Comparison of ENCODE assay signal across 27 cellular contexts in genomic region chr16:48075398-48075797, GRCh38.
A peak's percentile ranks its signal among the peaks of the same experiment; 100 is the strongest.
DNase-seq lines count a peak whose midpoint lies in the region; ATAC-seq and TF ChIP-seq lines count a peak whose summit lies in the region.
"Had no signal": no experiment of that assay in that cellular context is flagged by ENCODE, and none has a peak within 500 bp of the region (broad histone marks: within the 10 kb centered on the region; RNA-seq: fewer than 3 reads in every experiment).

No MANE protein-coding gene starts in this region.

- no peaks in the 10 kb centered on the region for H3K79me2 ChIP-seq in PC-3 (ENCODE audit: low read length)

- H3K27me3 Mint-ChIP-seq in WTC11 (ENCODE audit: low read depth), result no peaks in the 10 kb centered on the region

- peak overlapping the region; percentile 59; the same call in 1 of the 2 replicates for H3K9ac ChIP-seq in PC-3 (ENCODE audit: low read length)

- H2AFZ ChIP-seq in PC-3 (ENCODE audit: low read length), result peak overlapping the region; percentile 42; the same call in 1 of the 2 replicates

- CTCF ChIA-PET in PC-3 (lab: Charles Lee), result no interaction called here
- CTCF ChIA-PET in WTC11 (lab: Charles Lee), result interaction anchor here (1.3 kb wide), 1 partner anchor 20 kb away, joined by 5 read pairs; no protein-coding TSS in a partner anchor

- no peaks in the 10 kb centered on the region for H3K27me3 ChIP-seq in PC-3 (ENCODE audit: low read length)
- H3K27me3 ChIP-seq: heart right ventricle, SJCRH30, thyroid gland had no signal

- H3K36me3 ChIP-seq in PC-3 (ENCODE audit: low read depth, low read length), result no peaks in the 10 kb centered on the region
- H3K36me3 ChIP-seq: esophagus squamous epithelium, heart right ventricle, SJCRH30, thyroid gland had no signal

- H3K4me1 ChIP-seq in PC-3 (ENCODE audit: insufficient read depth, low read length), result peaks cover 22% of the 10 kb centered on the region
- H3K4me1 ChIP-seq: esophagus squamous epithelium, heart right ventricle, SJCRH30, thyroid gland had no signal

- H3K9me3 Mint-ChIP-seq in WTC11, result peaks cover 10% of the 10 kb centered on the region
- H3K9me3 Mint-ChIP-seq: stimulated activated naive B cell treated with anti-CD40 and anti-IgM and Interleukin-4, amounts not matched to agents 10 μg/mL and 1 μg/mL and 100 μg/mL, for 72 hours had no signal

- no peak overlapping the region for H3K4me3 Mint-ChIP-seq in WTC11
- H3K4me3 Mint-ChIP-seq: B cell; IgD-negative memory B cell; immature natural killer cell; stimulated activated naive B cell treated with anti-CD40 and anti-IgM and Interleukin-4, amounts not matched to agents 10 μg/mL and 1 μg/mL and 100 μg/mL, for 72 hours; T-helper 17 cell had no signal

- DNase-seq in Daoy (ENCODE audit: low read depth) (peak; percentile 22), PC-3 (peak; percentile 42), dedifferentiated amniotic fluid mesenchymal stem cell (ENCODE audit: extremely low spot score) (peak; percentile 26), skeletal muscle cell (ENCODE audit: low read depth) (peak; percentile 92), NCI-H1092 (lab: John Stamatoyannopoulos, UW) (no peak), substantia nigra (lab: John Stamatoyannopoulos, UW) (no peak), left ventricle myocardium superior (no peak), WTC11 (ENCODE audit: low spot score) (no peak)
- DNase-seq: activated CD4-positive, alpha-beta T cell treated with anti-CD3 and anti-CD28 coated beads, Interleukin-2, amount 50 U/mL, for 4 hours; activated naive CD4-positive, alpha-beta T cell; anterior cingulate cortex; DMS79 treated with DMSO at 0.1 percent for 48 hours; esophagus squamous epithelium; HCEC 1CT; heart right ventricle; immature natural killer cell; mucosa of descending colon; NCI-H82; SJCRH30; stimulated activated CD4-positive, alpha-beta T cell treated with anti-CD3 and anti-CD28 coated beads, Interleukin-2, amount 100 ng/mL, for 24 hours; stimulated activated naive B cell treated with anti-CD40 and anti-IgM and Interleukin-4, amounts not matched to agents 10 μg/mL and 1 μg/mL and 100 μg/mL, for 72 hours; T-helper 17 cell; thyroid gland had no signal

- H3K4me1 Mint-ChIP-seq in WTC11, result no peaks in the 10 kb centered on the region
- H3K4me1 Mint-ChIP-seq: B cell; immature natural killer cell; stimulated activated naive B cell treated with anti-CD40 and anti-IgM and Interleukin-4, amounts not matched to agents 10 μg/mL and 1 μg/mL and 100 μg/mL, for 72 hours; T-helper 17 cell had no signal

- intact Hi-C loops in PC-3 (cut with micrococcal nuclease), result no loop called here
- intact Hi-C loops in left ventricle myocardium superior (cut with micrococcal nuclease), result no loop called here

- H3K27ac ChIP-seq in PC-3 (ENCODE audit: low read length) (peak overlapping the region; percentile 96), substantia nigra (ENCODE audit: low read depth, low read length, poor library complexity, severe bottlenecking) (no peak overlapping the region)
- H3K27ac ChIP-seq: esophagus squamous epithelium, heart right ventricle, SJCRH30, skin epidermis, thyroid gland, VCaP had no signal

- no peaks in the 10 kb centered on the region for H3F3A ChIP-seq in PC-3 (ENCODE audit: low read length, unreplicated experiment)

- no peak overlapping the region for H3K4me2 ChIP-seq in PC-3 (ENCODE audit: low read length)

- TF ChIP-seq CTCF in PC-3 (conservative IDR thresholded peaks at IDR 0.05; ENCODE audit: low read depth, low read length) (no peak), WTC11 (IDR thresholded peaks at IDR 0.05) (no peak)

- no peaks in the 10 kb centered on the region for H3K9me2 ChIP-seq in PC-3 (replicated peaks; ENCODE audit: low read length)

- H3K27ac Mint-ChIP-seq in WTC11, result no peak overlapping the region
- H3K27ac Mint-ChIP-seq: B cell; IgD-negative memory B cell; immature natural killer cell; stimulated activated naive B cell treated with anti-CD40 and anti-IgM and Interleukin-4, amounts not matched to agents 10 μg/mL and 1 μg/mL and 100 μg/mL, for 72 hours; T-helper 17 cell had no signal

- H3K4me3 ChIP-seq in PC-3 (ENCODE audit: low read length) (no peak overlapping the region), skeletal muscle cell (ENCODE audit: low read depth, low read length) (no peak overlapping the region)
- H3K4me3 ChIP-seq: esophagus squamous epithelium, heart right ventricle, mucosa of descending colon, SJCRH30, skin epidermis, thyroid gland had no signal

- ATAC-seq in PC-3 (no peak), left ventricle myocardium superior (no peak), WTC11 (no peak)
- ATAC-seq: heart right ventricle; mucosa of descending colon; stimulated activated naive B cell treated with anti-CD40 and anti-IgM and Interleukin-4, amounts not matched to agents 10 μg/mL and 1 μg/mL and 100 μg/mL, for 72 hours; T-helper 17 cell had no signal

- H3K36me3 Mint-ChIP-seq in WTC11, result no peaks in the 10 kb centered on the region; the same call in 1 of the 2 replicates
- H3K36me3 Mint-ChIP-seq: IgD-negative memory B cell; immature natural killer cell; stimulated activated naive B cell treated with anti-CD40 and anti-IgM and Interleukin-4, amounts not matched to agents 10 μg/mL and 1 μg/mL and 100 μg/mL, for 72 hours had no signal

- no peaks in the 10 kb centered on the region for H4K20me1 ChIP-seq in PC-3 (ENCODE audit: low read length)

- BruUV-seq in PC-3 (replicated peaks; lab: Mats Ljungman, UMichigan), result no TSS peak

- POLR2A ChIA-PET in PC-3 (lab: Charles Lee; ENCODE audit: unreplicated experiment) (no interaction called here), WTC11 (lab: Charles Lee) (no interaction called here)

- no peaks in the 10 kb centered on the region for H3K9me3 ChIP-seq in PC-3 (ENCODE audit: low read length)
- H3K9me3 ChIP-seq: esophagus squamous epithelium, heart right ventricle, mucosa of descending colon, SJCRH30, thyroid gland had no signal

TF ChIP-seq in WTC11, 78 proteins besides CTCF, POLR2A, EP300 and RAD21:
- TF ChIP-seq, protein P1, sequence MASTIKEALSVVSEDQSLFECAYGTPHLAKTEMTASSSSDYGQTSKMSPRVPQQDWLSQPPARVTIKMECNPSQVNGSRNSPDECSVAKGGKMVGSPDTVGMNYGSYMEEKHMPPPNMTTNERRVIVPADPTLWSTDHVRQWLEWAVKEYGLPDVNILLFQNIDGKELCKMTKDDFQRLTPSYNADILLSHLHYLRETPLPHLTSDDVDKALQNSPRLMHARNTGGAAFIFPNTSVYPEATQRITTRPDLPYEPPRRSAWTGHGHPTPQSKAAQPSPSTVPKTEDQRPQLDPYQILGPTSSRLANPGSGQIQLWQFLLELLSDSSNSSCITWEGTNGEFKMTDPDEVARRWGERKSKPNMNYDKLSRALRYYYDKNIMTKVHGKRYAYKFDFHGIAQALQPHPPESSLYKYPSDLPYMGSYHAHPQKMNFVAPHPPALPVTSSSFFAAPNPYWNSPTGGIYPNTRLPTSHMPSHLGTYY (CRISPR knock-in tag; IDR thresholded peaks at IDR 0.05), result no peak
- TF ChIP-seq IRF2 (CRISPR knock-in tag; IDR thresholded peaks at IDR 0.05; ENCODE audit: borderline replicate concordance, low read depth) (no peak), NR3C1 (CRISPR knock-in tag; conservative IDR thresholded peaks at IDR 0.05; ENCODE audit: low read depth) (no peak), SOX15 (CRISPR knock-in tag; IDR thresholded peaks at IDR 0.05) (no peak), SP1 (CRISPR knock-in tag; conservative IDR thresholded peaks at IDR 0.05) (no peak), CREM (CRISPR knock-in tag; IDR thresholded peaks at IDR 0.05) (no peak), IRF1 (CRISPR knock-in tag; IDR thresholded peaks at IDR 0.05) (no peak), ELF4 (CRISPR knock-in tag; IDR thresholded peaks at IDR 0.05; ENCODE audit: low read depth) (no peak), ZNF396 (CRISPR knock-in tag; IDR thresholded peaks at IDR 0.05; ENCODE audit: borderline replicate concordance) (no peak), SMAD3 (CRISPR knock-in tag; IDR thresholded peaks at IDR 0.05; ENCODE audit: borderline replicate concordance) (no peak)

Comparison
In these comparisons a context has a peak if more than half of its experiments do, and no peak if none do; other contexts are left out.
1. DNase-seq: peak in Daoy (single experiment), PC-3 (single experiment), dedifferentiated amniotic fluid mesenchymal stem cell (single experiment) and skeletal muscle cell (single experiment); none in NCI-H1092 (single experiment), substantia nigra (0 of 49), left ventricle myocardium superior (single experiment) and WTC11 (single experiment).